Comparison of ENCODE assay signal across 8 cellular contexts in genomic region chr19:48623556-48624066, GRCh38. TPM values are rescaled to one million over a fixed set of nuclear protein-coding genes. Genes with fewer than 3 reads are reported as not detected.
A peak's percentile ranks its signal among the peaks of the same experiment; 100 is the strongest.
DNase-seq lines count a peak whose midpoint lies in the region; ATAC-seq, FAIRE-seq and TF ChIP-seq lines count a peak whose summit lies in the region.

No MANE protein-coding gene starts in this region.

- H2AFZ ChIP-seq in DND-41 (ENCODE audit: low read depth, low read length) (peak overlapping the region; percentile 88), OCI-LY3 (ENCODE audit: low read depth, low read length) (peak overlapping the region; percentile 56)

- peak overlapping the region; percentile 89 for H3K4me3 Mint-ChIP-seq in endodermal cell

- H3K36me3 Mint-ChIP-seq in endodermal cell (ENCODE audit: low read depth) = peaks cover 8% of the 10 kb centered on the region

- no peaks in the 10 kb centered on the region for H3K9me3 Mint-ChIP-seq in endodermal cell

- WGBS in endodermal cell (ENCODE audit: insufficient coverage in 1 of 2, insufficient read length in 1 of 2), 2 experiments = 36 to 39% methylated on average over 8 of the region's 8 CpGs
- 11 to 13% (median 12%) methylated on average over 8 of the region's 8 CpGs for WGBS in ovary, 3 donors

- H3K27me3 ChIP-seq in DND-41 (ENCODE audit: insufficient read depth, low read length, poor library complexity) (no peaks in the 10 kb centered on the region), OCI-LY3 (ENCODE audit: low read depth, low read length) (no peaks in the 10 kb centered on the region), endodermal cell (ENCODE audit: control insufficient read depth, insufficient read depth, low read length, poor library complexity, severe bottlenecking) (no peaks in the 10 kb centered on the region), ovary (no peaks in the 10 kb centered on the region)

- no peak for TF ChIP-seq CTCF in DND-41 (IDR thresholded peaks at IDR 0.05; ENCODE audit: borderline replicate concordance, extremely low read depth, low read length, poor library complexity, severe bottlenecking)
- TF ChIP-seq CTCF in OCI-LY3 (IDR thresholded peaks at IDR 0.05; ENCODE audit: low read depth, low read length) = no peak
- no peak for TF ChIP-seq CTCF in endodermal cell (conservative IDR thresholded peaks at IDR 0.05)
- TF ChIP-seq CTCF in ovary (IDR thresholded peaks at IDR 0.05) = no peak

- H3K9ac ChIP-seq in DND-41 (ENCODE audit: low read depth, low read length) (peak overlapping the region; percentile 80), OCI-LY3 (ENCODE audit: low read length) (peak overlapping the region; percentile 62), endodermal cell (ENCODE audit: extremely low read depth, low read length, poor library complexity, severe bottlenecking) (peak overlapping the region; percentile 74)

- intact Hi-C loops in ovary (cut with DNase I) = no loop called here

- H3K4me1 Mint-ChIP-seq in endodermal cell = peaks cover 26% of the 10 kb centered on the region

- H3K27ac ChIP-seq in DND-41 (ENCODE audit: low read length) (peak overlapping the region; percentile 89), OCI-LY3 (ENCODE audit: low read length) (peak overlapping the region; percentile 30), endodermal cell (ENCODE audit: low read depth, low read length) (peak overlapping the region; percentile 98), ovary (peak overlapping the region; percentile 56 to 69)

- TF ChIP-seq POLR2A in ovary (IDR thresholded peaks at IDR 0.05) (no peak), H54 (IDR thresholded peaks at IDR 0.05; ENCODE audit: low read depth, low read length) (no peak)

- H3K27ac Mint-ChIP-seq in endodermal cell = peak overlapping the region; percentile 96

- H4K20me1 ChIP-seq in DND-41 (ENCODE audit: insufficient read depth, low read length) (peaks cover 7% of the 10 kb centered on the region), OCI-LY3 (ENCODE audit: insufficient read depth, low read length) (peaks cover under 1% of the 10 kb centered on the region; the same call in 1 of the 2 replicates)

- DNase-seq in DND-41 (peak; percentile 11), endodermal cell (no peak), ovary (peak in 2 of 5 donors; percentile 13 to 19), H54 (ENCODE audit: insufficient read length, low spot score) (no peak), inferior parietal cortex (ENCODE audit: extremely low spot score) (no peak)
- DNase-seq in effector CD4-positive, alpha-beta T cell = no peak

- ATAC-seq in DND-41 (ENCODE audit: insufficient read depth, low read depth) (no peak), GM19463 (IDR thresholded peaks at IDR 0.05; ENCODE audit: unreplicated experiment) (no peak)

- H3K4me1 ChIP-seq in DND-41 (ENCODE audit: insufficient read depth, low read length) (peaks cover 53% of the 10 kb centered on the region), OCI-LY3 (ENCODE audit: low read length) (peaks cover 33% of the 10 kb centered on the region), endodermal cell (ENCODE audit: control insufficient read depth, insufficient read depth, low read length) (peaks cover 9% of the 10 kb centered on the region), ovary (ENCODE audit: insufficient read depth) (peaks cover 3% of the 10 kb centered on the region)

- no peaks in the 10 kb centered on the region for H3K27me3 Mint-ChIP-seq in endodermal cell (ENCODE audit: insufficient read depth)

- H3K36me3 ChIP-seq in DND-41 (ENCODE audit: insufficient read depth, low read length) (peaks cover 42% of the 10 kb centered on the region), OCI-LY3 (replicated peaks; ENCODE audit: low read depth, low read length) (peaks cover 6% of the 10 kb centered on the region), endodermal cell (ENCODE audit: control insufficient read depth, insufficient read depth, low read length) (peaks cover 10% of the 10 kb centered on the region), ovary (no peaks in the 10 kb centered on the region)

- peak overlapping the region; percentile 88 for H3K4me2 ChIP-seq in DND-41 (ENCODE audit: insufficient read depth, low read length)
- H3K4me2 ChIP-seq in OCI-LY3 (ENCODE audit: low read length) = peak overlapping the region; percentile 87

- H3K79me2 ChIP-seq in DND-41 (ENCODE audit: insufficient read depth, low read length) (peaks cover 53% of the 10 kb centered on the region), OCI-LY3 (ENCODE audit: low read length) (peaks cover 41% of the 10 kb centered on the region)

- no peaks in the 10 kb centered on the region for H3K9me3 ChIP-seq in DND-41 (ENCODE audit: insufficient read depth, low read length, severe bottlenecking)
- H3K9me3 ChIP-seq in OCI-LY3 (ENCODE audit: insufficient read depth, low read length) = no peaks in the 10 kb centered on the region
- no peaks in the 10 kb centered on the region for H3K9me3 ChIP-seq in endodermal cell (ENCODE audit: control insufficient read depth, low read length)
- H3K9me3 ChIP-seq in ovary = no peaks in the 10 kb centered on the region

- peak overlapping the region; percentile 36 to 77; a peak in 3 of 4 replicates for H3K4me3 ChIP-seq in DND-41 (ENCODE audit: low read depth in 1 of 2, low read length in 2 of 2)
- peak overlapping the region; percentile 84 for H3K4me3 ChIP-seq in OCI-LY3 (ENCODE audit: low read length)
- H3K4me3 ChIP-seq in endodermal cell (ENCODE audit: low read length) = peak overlapping the region; percentile 89
- H3K4me3 ChIP-seq in ovary = no peak overlapping the region

- TF ChIP-seq EP300 in ovary (IDR thresholded peaks at IDR 0.05) = no peak

- no peak for FAIRE-seq in H54 (lab: Jason Lieb, UNC)

RNA-seq across cellular contexts. Expression of gene SPHK2, which starts 4.3 kb away (rescaled TPM):
- total RNA-seq in endodermal cell (100 to 1,000 TPM in 1 of 2 donors, 10 to 100 TPM in 1; 99.5 to 114 TPM), ovary (10 to 100 TPM; 12.3 to 37.2 (median 27.0) TPM)
- 31.4 TPM for polyA plus RNA-seq in endodermal cell (2013, experiment 1 of 2)
- 30.6 TPM for polyA plus RNA-seq in endodermal cell (2013, experiment 2 of 2)
- 10 to 100 TPM in 1 of 2 donors, 1 to 10 TPM in 1; 2.9 to 24.5 TPM for polyA plus RNA-seq in ovary

RNA-seq across cellular contexts. Expression of gene RPL18, which starts 4.6 kb away (rescaled TPM):
- 1,000 to 10,000 TPM; 1,531 to 1,574 TPM for total RNA-seq in endodermal cell
- polyA plus RNA-seq in endodermal cell (2013, experiment 1 of 2) = 1,384 TPM
- 1,252 TPM for polyA plus RNA-seq in endodermal cell (2013, experiment 2 of 2)
- total RNA-seq in ovary = 1,000 to 10,000 TPM; 2,699 to 8,435 (median 3,584) TPM
- 1,000 to 10,000 TPM; 1,780 to 6,110 TPM for polyA plus RNA-seq in ovary

RNA-seq across cellular contexts. Expression of gene FAM83E, which starts 8.7 kb away (rescaled TPM):
- total RNA-seq in endodermal cell (1 to 10 TPM; 4.4 to 5.7 TPM), ovary (1 to 10 TPM in 5 of 7 donors, not detected in 2; 1.1 to 6.9 (median 1.5) TPM)
- 0.36 TPM for polyA plus RNA-seq in endodermal cell (2013, experiment 1 of 2)
- polyA plus RNA-seq in endodermal cell (2013, experiment 2 of 2) = 0.37 TPM
- under 1 TPM in 1 of 2 donors, not detected in 1; 0.16 TPM for polyA plus RNA-seq in ovary

RNA-seq across cellular contexts. Expression of gene DBP, which starts 13.6 kb away (rescaled TPM):
- 10 to 100 TPM in 1 of 2 donors, 1 to 10 TPM in 1; 5.3 to 13.1 TPM for total RNA-seq in endodermal cell
- 9.7 TPM for polyA plus RNA-seq in endodermal cell (2013, experiment 1 of 2)
- 8.4 TPM for polyA plus RNA-seq in endodermal cell (2013, experiment 2 of 2)
- total RNA-seq in ovary = 10 to 100 TPM; 19.7 to 69.8 (median 34.6) TPM
- polyA plus RNA-seq in ovary = 10 to 100 TPM; 19.8 to 29.0 TPM

RNA-seq across cellular contexts. Expression of gene SPACA4, which starts 17.1 kb away (rescaled TPM):
- not detected for total RNA-seq in endodermal cell
- not detected for polyA plus RNA-seq in endodermal cell (2013, experiment 1 of 2)
- polyA plus RNA-seq in endodermal cell (2013, experiment 2 of 2) = not detected
- not detected for total RNA-seq in ovary
- polyA plus RNA-seq in ovary = not detected

Comparison
In these comparisons a context has a peak if more than half of its experiments do, and no peak if none do; other contexts are left out.
1. H3K27ac ChIP-seq: peak in every context shown above with its lines; median percentile 98 in endodermal cell; 89 in DND-41; 62 in ovary; 30 in OCI-LY3.